32 cellular contexts compared by ENCODE assay signal in the genomic region with DNA sequence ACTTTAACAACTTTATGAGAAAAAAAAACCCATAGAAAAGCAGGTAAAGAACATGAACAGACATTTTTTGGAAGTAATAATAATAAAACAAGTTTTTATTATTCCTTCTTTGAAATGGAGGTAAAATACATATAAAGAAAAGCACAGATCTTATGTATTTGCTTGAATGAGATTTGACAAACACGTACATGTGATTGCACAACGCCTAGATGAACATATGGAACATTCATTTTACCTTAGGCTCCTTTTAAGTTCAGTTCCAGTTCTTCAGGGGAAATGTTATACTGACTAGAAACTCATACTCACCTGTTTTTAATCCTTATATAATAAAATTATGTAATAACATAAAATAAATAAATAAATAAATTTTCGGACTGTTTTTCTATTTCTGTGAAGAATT.
"Had no signal": no experiment of that assay in that cellular context is flagged by ENCODE, and none has a peak within 500 bp of the region (broad histone marks: within the 10 kb centered on the region; RNA-seq: fewer than 3 reads in every experiment).

No MANE protein-coding gene starts in this region.

- DNase-seq: activated B cell treated with CpG ODN at 0.5 μM for 24 hours; activated CD4-positive, alpha-beta memory T cell treated with anti-CD3 and anti-CD28 coated beads for 36 hours; activated CD4-positive, alpha-beta T cell treated with anti-CD3 and anti-CD28 coated beads for 4 hours; activated CD4-positive, alpha-beta T cell treated with anti-CD3 and anti-CD28 coated beads, Interleukin-2, amount 10 ng/mL, durations not matched to agents 24 days and 14 days; activated CD4-positive, alpha-beta T cell treated with anti-CD3 and anti-CD28 coated beads, Interleukin-2, amount 50 U/mL, for 1 hour; activated CD4-positive, alpha-beta T cell treated with anti-CD3 and anti-CD28 coated beads, Interleukin-2, amount 50 U/mL, for 4 hours; activated CD4-positive, CD25-positive, alpha-beta regulatory T cell treated with anti-CD3 and anti-CD28 coated beads, Interleukin-2, amount 50 U/mL, for 72 hours; activated CD8-positive, alpha-beta memory T cell treated with anti-CD3 and anti-CD28 coated beads, Interleukin-2, amount 50 U/mL, for 4 hours; activated CD8-positive, alpha-beta T cell treated with anti-CD3 and anti-CD28 coated beads for 36 hours; activated effector memory CD4-positive, alpha-beta T cell treated with anti-CD3 and anti-CD28 coated beads, Interleukin-2, amount 50 U/mL, for 16 hours; activated gamma-delta T cell treated with Interleukin-2 at 50 U/mL for 16 hours; activated naive CD4-positive, alpha-beta T cell; activated naive CD4-positive, alpha-beta T cell treated with anti-CD3 and anti-CD28 coated beads for 36 hours; activated naive CD4-positive, alpha-beta T cell treated with anti-CD3 and anti-CD28 coated beads, Interleukin-2, amount 50 U/mL, for 16 hours; activated naive CD8-positive, alpha-beta T cell treated with anti-CD3 and anti-CD28 coated beads for 36 hours; activated T-cell treated with anti-CD3 and anti-CD28 coated beads for 4 hours; activated T-cell treated with anti-CD3 and anti-CD28 coated beads, Interleukin-2, amount 50 U/mL, for 1 hour; activated T-cell treated with anti-CD3 and anti-CD28 coated beads, Interleukin-2, amount 50 U/mL, for 4 hours; activated T-cell treated with anti-CD3 and anti-CD28 coated beads, Interleukin-2, amount 50 U/mL, for 72 hours; adrenal gland; amniotic stem cell; aorta; body of pancreas; brain microvascular endothelial cell; central memory CD4-positive, alpha-beta T cell; T-helper 2 cell; T-helper 9 cell had no signal

- FAIRE-seq: astrocyte, colon, TTC549 had no signal

- ATAC-seq: activated CD8-positive, alpha-beta T cell treated with anti-CD3 and anti-CD28 coated beads for 36 hours; activated naive CD4-positive, alpha-beta T cell treated with anti-CD3 and anti-CD28 coated beads, Interleukin-2, amount 50 U/mL, for 72 hours; activated T-cell treated with anti-CD3 and anti-CD28 coated beads, Interleukin-2, amount 50 U/mL, for 4 hours; activated T-cell treated with anti-CD3 and anti-CD28 coated beads, Interleukin-2, amount 50 U/mL, for 72 hours; activated T-helper 17 cell treated with anti-CD3 and anti-CD28 coated beads, Interleukin-2, amount 50 U/mL, for 72 hours; body of pancreas had no signal
